ENCODE assay signal across 8 cellular contexts in genomic region chr6:52286798-52287432, GRCh38. TPM values are rescaled to one million over a fixed set of nuclear protein-coding genes. Genes with fewer than 3 reads are reported as not detected.
DNase-seq lines count a peak whose midpoint lies in the region; ATAC-seq and TF ChIP-seq lines count a peak whose summit lies in the region.

No MANE protein-coding gene starts in this region.

- H3K27me3 ChIP-seq in DOHH2 (ENCODE audit: control insufficient read depth, low read length), result no peaks in the 10 kb centered on the region

- H3K36me3 Mint-ChIP-seq in activated naive CD4-positive, alpha-beta T cell treated with anti-CD3 and anti-CD28 coated beads for 36 hours (ENCODE audit: low read depth), result peaks cover 20% of the 10 kb centered on the region

- DNase-seq in LoVo (ENCODE audit: low spot score) (peak; percentile 68), RPMI8226 (peak; percentile 72), head of caudate nucleus (peak; percentile 38 to 92 (median 78)), renal cortical epithelial cell (ENCODE audit: low read depth) (peak; percentile 71)
- peak; percentile 85 for DNase-seq in activated naive CD4-positive, alpha-beta T cell treated with anti-CD3 and anti-CD28 coated beads for 36 hours

- peaks cover 39% of the 10 kb centered on the region for H3K4me1 ChIP-seq in DOHH2 (ENCODE audit: control insufficient read depth, low read length)

- peak overlapping the region; percentile 80 for H3K4me2 ChIP-seq in DOHH2 (ENCODE audit: low read length)

- H3K4me3 ChIP-seq in DOHH2 (ENCODE audit: low read length), result peak overlapping the region; percentile 96

- H4K20me1 ChIP-seq in DOHH2 (ENCODE audit: control insufficient read depth, insufficient read depth, low read depth, low read length), result 0 out of 2 replicates have a peak, but pooled peaks cover 11% of the 10 kb centered on the region

- CTCF ChIA-PET in activated naive CD4-positive, alpha-beta T cell treated with anti-CD3 and anti-CD28 coated beads for 36 hours (lab: Charles Lee), result interaction anchor here (0.6 to 8.9 kb wide), 29 partner anchors 8 to 375 kb away, joined by 3 to 198 read pairs (median 5); partner anchors contain the start of gene PAQR8

- intact Hi-C loops in activated naive CD4-positive, alpha-beta T cell treated with anti-CD3 and anti-CD28 coated beads for 36 hours (cut with micrococcal nuclease), result loop anchor here (1.0 kb wide), 2 partner anchors 47 to 113 kb away; no protein-coding TSS in a partner anchor
- intact Hi-C loops in head of caudate nucleus (cut with DNase I), result loop anchor here (10.0 kb wide), 1 partner anchor 378 kb away; no protein-coding TSS in a partner anchor

- ATAC-seq in GM21423 (IDR thresholded peaks at IDR 0.05; ENCODE audit: unreplicated experiment) (no peak), GM18519 (IDR thresholded peaks at IDR 0.05; ENCODE audit: low FRiP score, unreplicated experiment) (no peak)

- peaks cover 34% of the 10 kb centered on the region for H3K4me1 Mint-ChIP-seq in activated naive CD4-positive, alpha-beta T cell treated with anti-CD3 and anti-CD28 coated beads for 36 hours (ENCODE audit: low read depth)

- H3F3A ChIP-seq in DOHH2 (ENCODE audit: control insufficient read depth, insufficient read depth), result peaks cover 11% of the 10 kb centered on the region

- no peak overlapping the region for H3K4me3 Mint-ChIP-seq in activated naive CD4-positive, alpha-beta T cell treated with anti-CD3 and anti-CD28 coated beads for 36 hours

- peak overlapping the region; percentile 94; the same call in 1 of the 2 replicates for H3K27ac ChIP-seq in DOHH2 (ENCODE audit: low read depth, low read length)

- no peaks in the 10 kb centered on the region for H3K9me3 ChIP-seq in DOHH2 (ENCODE audit: control insufficient read depth, insufficient read depth, low read length)

- H3K36me3 ChIP-seq in DOHH2 (ENCODE audit: control insufficient read depth, low read length), result peaks cover 26% of the 10 kb centered on the region

- no peaks in the 10 kb centered on the region for H3K9me2 ChIP-seq in DOHH2 (replicated peaks; ENCODE audit: control insufficient read depth, low read length)

- peaks cover 27% of the 10 kb centered on the region for H3K79me2 ChIP-seq in DOHH2 (ENCODE audit: control insufficient read depth, low read length)

- H3K27me3 Mint-ChIP-seq in activated naive CD4-positive, alpha-beta T cell treated with anti-CD3 and anti-CD28 coated beads for 36 hours (ENCODE audit: low read depth), result no peaks in the 10 kb centered on the region

- peak overlapping the region; percentile 57 for H3K27ac Mint-ChIP-seq in activated naive CD4-positive, alpha-beta T cell treated with anti-CD3 and anti-CD28 coated beads for 36 hours

- TF ChIP-seq CTCF in DOHH2 (IDR thresholded peaks at IDR 0.05; ENCODE audit: low read depth, low read length, poor library complexity, severe bottlenecking), result peak; percentile 94

- no peaks in the 10 kb centered on the region for H3K9me3 Mint-ChIP-seq in activated naive CD4-positive, alpha-beta T cell treated with anti-CD3 and anti-CD28 coated beads for 36 hours

RNA-seq across cellular contexts. Expression of gene MCM3, which starts 2.4 kb away (rescaled TPM):
- total RNA-seq in activated naive CD4-positive, alpha-beta T cell treated with anti-CD3 and anti-CD28 coated beads for 36 hours, result 100 to 1,000 TPM; 256 to 258 TPM
- total RNA-seq in renal cortical epithelial cell, result 42.2 and 48.6 TPM in 2 replicates

RNA-seq across cellular contexts. Expression of gene IL17F, which starts 42.6 kb away (rescaled TPM):
- total RNA-seq in activated naive CD4-positive, alpha-beta T cell treated with anti-CD3 and anti-CD28 coated beads for 36 hours, result 1 to 10 TPM; 2.3 to 3.3 TPM
- total RNA-seq in renal cortical epithelial cell, result not detected in 2 replicates
